In genomic region chr6:44256291-44257006, GRCh38 we compare ENCODE assay signal across 9 cellular contexts. TPM values are rescaled to one million over a fixed set of nuclear protein-coding genes. Genes with fewer than 3 reads are reported as not detected.
DNase-seq lines count a peak whose midpoint lies in the region; ATAC-seq, FAIRE-seq and TF ChIP-seq lines count a peak whose summit lies in the region.
"Had no signal": no experiment of that assay in that cellular context is flagged by ENCODE, and none has a peak within 500 bp of the region (broad histone marks: within the 10 kb centered on the region; RNA-seq: fewer than 3 reads in every experiment).

No MANE protein-coding gene starts in this region.

- POLR2A ChIA-PET in CD8-positive, alpha-beta memory T cell (lab: Charles Lee): interaction anchor here (0.5 to 3.1 kb wide), 7 partner anchors 9 to 1105 kb away, joined by 3 to 77 read pairs (median 4); partner anchors contain the start of genes HSP90AB1, NFKBIE and SLC29A1

- peak overlapping the region; percentile 82 to 92 (median 88) for H3K4me3 Mint-ChIP-seq in CD8-positive, alpha-beta memory T cell
- H3K4me3 Mint-ChIP-seq in stimulated activated naive CD8-positive, alpha-beta T cell treated with anti-CD3 and anti-CD28 coated beads, Interleukin-15, amount 100 ng/mL, for 72 hours: peak overlapping the region; percentile 90 to 94

- ATAC-seq in stimulated activated naive CD8-positive, alpha-beta T cell treated with anti-CD3 and anti-CD28 coated beads, Interleukin-15, amount 100 ng/mL, for 72 hours: peak; percentile 41
- ATAC-seq in HG03097 (IDR thresholded peaks at IDR 0.05; ENCODE audit: low FRiP score, unreplicated experiment): no peak

- peaks cover 0 to 1% (median 0%) of the 10 kb centered on the region in 5 donors for H3K9me3 Mint-ChIP-seq in CD8-positive, alpha-beta memory T cell
- H3K9me3 Mint-ChIP-seq in stimulated activated naive CD8-positive, alpha-beta T cell treated with anti-CD3 and anti-CD28 coated beads, Interleukin-15, amount 100 ng/mL, for 72 hours: no peaks in the 10 kb centered on the region

- H3K27ac Mint-ChIP-seq in CD8-positive, alpha-beta memory T cell: peak overlapping the region; percentile 78 to 99 (median 91)
- peak overlapping the region; percentile 83 to 97 for H3K27ac Mint-ChIP-seq in stimulated activated naive CD8-positive, alpha-beta T cell treated with anti-CD3 and anti-CD28 coated beads, Interleukin-15, amount 100 ng/mL, for 72 hours

- intact Hi-C loops in kidney (cut with DNase I): no loop called here

- peaks cover 0 to 3% of the 10 kb centered on the region in 2 donors for H3K27me3 Mint-ChIP-seq in CD8-positive, alpha-beta memory T cell
- H3K27me3 Mint-ChIP-seq in stimulated activated naive CD8-positive, alpha-beta T cell treated with anti-CD3 and anti-CD28 coated beads, Interleukin-15, amount 100 ng/mL, for 72 hours: no peaks in the 10 kb centered on the region

- CTCF ChIA-PET in CD8-positive, alpha-beta memory T cell (lab: Charles Lee): interaction anchor here (0.8 to 5.0 kb wide), 17 partner anchors 10 to 605 kb away, joined by 3 to 74 read pairs (median 5); partner anchors contain the start of genes HSP90AB1, NFKBIE and SLC29A1

- H3K4me1 Mint-ChIP-seq in CD8-positive, alpha-beta memory T cell: peaks cover 54 to 75% (median 65%) of the 10 kb centered on the region in 3 donors
- peaks cover 85% of the 10 kb centered on the region for H3K4me1 Mint-ChIP-seq in stimulated activated naive CD8-positive, alpha-beta T cell treated with anti-CD3 and anti-CD28 coated beads, Interleukin-15, amount 100 ng/mL, for 72 hours

- H3K4me1 ChIP-seq in CD8-positive, alpha-beta memory T cell (ENCODE audit: insufficient read depth, low read length): peaks cover 21% of the 10 kb centered on the region
- peaks cover 14% of the 10 kb centered on the region for H3K4me1 ChIP-seq in HUES6 (ENCODE audit: control insufficient read depth, insufficient read depth, low read length)
- H3K4me1 ChIP-seq in adipocyte (ENCODE audit: control insufficient read depth, insufficient read depth, low read length): peaks cover 15% of the 10 kb centered on the region
- H3K4me1 ChIP-seq in kidney (ENCODE audit: control insufficient read depth in 1 of 2, insufficient read depth in 1 of 2, low read depth in 1 of 2, low read length in 2 of 2): peaks cover 0 to 10% of the 10 kb centered on the region in 2 donors

- no peaks in the 10 kb centered on the region for H3K9me3 ChIP-seq in CD8-positive, alpha-beta memory T cell (ENCODE audit: low read length)
- no peaks in the 10 kb centered on the region for H3K9me3 ChIP-seq in HUES6 (ENCODE audit: control insufficient read depth, insufficient read depth, low read depth, low read length)
- H3K9me3 ChIP-seq in adipocyte (ENCODE audit: control insufficient read depth, low read length): no peaks in the 10 kb centered on the region
- no peaks in the 10 kb centered on the region for H3K9me3 ChIP-seq in kidney (ENCODE audit: control insufficient read depth in 1 of 2, low read length in 2 of 2)

- TF ChIP-seq CTCF in kidney (IDR thresholded peaks at IDR 0.05; ENCODE audit: borderline replicate concordance, extremely low read depth, insufficient read depth): no peak

- H3K9ac ChIP-seq in HUES6 (ENCODE audit: low read length) (peak overlapping the region; percentile 93), adipocyte (ENCODE audit: low read length) (peak overlapping the region; percentile 94), kidney (ENCODE audit: low read length in 2 of 2) (peak overlapping the region; percentile 70 to 82)

- peaks cover 18 to 81% (median 28%) of the 10 kb centered on the region in 3 donors for H3K36me3 Mint-ChIP-seq in CD8-positive, alpha-beta memory T cell

- peak overlapping the region; percentile 84 for H3K4me3 ChIP-seq in CD8-positive, alpha-beta memory T cell (ENCODE audit: low read length)
- H3K4me3 ChIP-seq in HUES6 (ENCODE audit: low read depth, low read length): peak overlapping the region; percentile 92
- H3K4me3 ChIP-seq in adipocyte (ENCODE audit: low read length): peak overlapping the region; percentile 92
- H3K4me3 ChIP-seq in kidney (ENCODE audit: low read length in 2 of 2): peak overlapping the region; percentile 60 to 85

- H3K27me3 ChIP-seq in CD8-positive, alpha-beta memory T cell (ENCODE audit: insufficient read depth, low read length, poor library complexity, severe bottlenecking): no peaks in the 10 kb centered on the region
- no peaks in the 10 kb centered on the region for H3K27me3 ChIP-seq in HUES6 (ENCODE audit: control insufficient read depth, insufficient read depth, low read length)
- H3K27me3 ChIP-seq in adipocyte (replicated peaks; ENCODE audit: control insufficient read depth, insufficient read depth, low read length): no peaks in the 10 kb centered on the region

- peak in 1 of 5 donors; percentile 60 for DNase-seq in CD8-positive, alpha-beta memory T cell
- no peak for DNase-seq in adipocyte (ENCODE audit: low read depth)
- peak; percentile 66 for DNase-seq in kidney
- peak in 1 of 2 donors; percentile 26 for DNase-seq in stimulated activated naive CD8-positive, alpha-beta T cell treated with anti-CD3 and anti-CD28 coated beads, Interleukin-15, amount 100 ng/mL, for 72 hours
- DNase-seq in frontal cortex (ENCODE audit: low spot score in 2 of 2): no peak
- no peak for DNase-seq in hippocampal formation (lab: John Stamatoyannopoulos, UW)

- peak overlapping the region; percentile 81 for H3K27ac ChIP-seq in CD8-positive, alpha-beta memory T cell (ENCODE audit: low read depth, low read length)
- H3K27ac ChIP-seq in HUES6 (ENCODE audit: low read depth, low read length) (peak overlapping the region; percentile 91; the same call in 1 of the 2 replicates), kidney (ENCODE audit: low read depth in 2 of 2, low read length in 2 of 2) (peak overlapping the region in 1 of 2 donors; percentile 92)

- FAIRE-seq in kidney (lab: Jason Lieb, UNC): no peak
- no peak for FAIRE-seq in frontal cortex (lab: Jason Lieb, UNC)

- peaks cover 44% of the 10 kb centered on the region for H3K36me3 ChIP-seq in CD8-positive, alpha-beta memory T cell (ENCODE audit: insufficient read depth, low read length)
- H3K36me3 ChIP-seq in HUES6 (ENCODE audit: control insufficient read depth, insufficient read depth, low read length): peaks cover 62% of the 10 kb centered on the region
- peaks cover 45% of the 10 kb centered on the region for H3K36me3 ChIP-seq in adipocyte (ENCODE audit: control insufficient read depth, insufficient read depth, low read length, severe bottlenecking)
- H3K36me3 ChIP-seq in kidney (ENCODE audit: control insufficient read depth in 1 of 2, insufficient read depth in 2 of 2, low read length in 2 of 2): peaks cover 27 to 33% of the 10 kb centered on the region in 2 donors

RNA-seq across cellular contexts. Expression of gene SLC35B2, which starts 0.9 kb away (rescaled TPM):
- total RNA-seq in CD8-positive, alpha-beta memory T cell: 10 to 100 TPM; 34.8 to 35.7 TPM
- polyA plus RNA-seq in CD8-positive, alpha-beta memory T cell: 49.0 TPM
- 45.1 TPM for total RNA-seq in kidney
- 49.5 TPM for polyA plus RNA-seq in kidney (ENCODE audit: insufficient read depth, low read depth, low replicate concordance)
- 32.2 TPM for total RNA-seq in frontal cortex

RNA-seq across cellular contexts. Expression of gene NFKBIE, which starts 8.9 kb away (rescaled TPM):
- total RNA-seq in CD8-positive, alpha-beta memory T cell: 10 to 100 TPM; 33.1 to 34.3 TPM
- polyA plus RNA-seq in CD8-positive, alpha-beta memory T cell: 5.3 TPM
- total RNA-seq in kidney (19.0 TPM), frontal cortex (8.2 TPM)
- 12.6 TPM for polyA plus RNA-seq in kidney (ENCODE audit: insufficient read depth, low read depth, low replicate concordance)

RNA-seq across cellular contexts. Expression of gene HSP90AB1, which starts 9.5 kb away (rescaled TPM):
- total RNA-seq in CD8-positive, alpha-beta memory T cell: 1,000 to 10,000 TPM; 2,387 to 2,400 TPM
- 460 TPM for polyA plus RNA-seq in CD8-positive, alpha-beta memory T cell
- total RNA-seq in kidney: 551 TPM
- 499 TPM for polyA plus RNA-seq in kidney (ENCODE audit: insufficient read depth, low read depth, low replicate concordance)
- total RNA-seq in frontal cortex: 463 TPM

RNA-seq across cellular contexts. Expression of gene TMEM151B, which starts 13.8 kb away (rescaled TPM):
- total RNA-seq in CD8-positive, alpha-beta memory T cell: not detected
- polyA plus RNA-seq in CD8-positive, alpha-beta memory T cell: not detected
- total RNA-seq in kidney: not detected
- not detected for polyA plus RNA-seq in kidney (ENCODE audit: insufficient read depth, low read depth, low replicate concordance)
- total RNA-seq in frontal cortex: 45.7 TPM
- total RNA-seq: NCI-H460 had no signal

RNA-seq across cellular contexts. Expression of gene SLC29A1, which starts 33.1 kb away (rescaled TPM):
- 100 to 1,000 TPM; 116 TPM for total RNA-seq in CD8-positive, alpha-beta memory T cell
- polyA plus RNA-seq in CD8-positive, alpha-beta memory T cell: 3.6 TPM
- total RNA-seq in kidney (74.6 TPM), frontal cortex (3.7 TPM)
- polyA plus RNA-seq in kidney (ENCODE audit: insufficient read depth, low read depth, low replicate concordance): 50.1 TPM
